Comparison of ENCODE assay signal across 15 cellular contexts in the genomic region with DNA sequence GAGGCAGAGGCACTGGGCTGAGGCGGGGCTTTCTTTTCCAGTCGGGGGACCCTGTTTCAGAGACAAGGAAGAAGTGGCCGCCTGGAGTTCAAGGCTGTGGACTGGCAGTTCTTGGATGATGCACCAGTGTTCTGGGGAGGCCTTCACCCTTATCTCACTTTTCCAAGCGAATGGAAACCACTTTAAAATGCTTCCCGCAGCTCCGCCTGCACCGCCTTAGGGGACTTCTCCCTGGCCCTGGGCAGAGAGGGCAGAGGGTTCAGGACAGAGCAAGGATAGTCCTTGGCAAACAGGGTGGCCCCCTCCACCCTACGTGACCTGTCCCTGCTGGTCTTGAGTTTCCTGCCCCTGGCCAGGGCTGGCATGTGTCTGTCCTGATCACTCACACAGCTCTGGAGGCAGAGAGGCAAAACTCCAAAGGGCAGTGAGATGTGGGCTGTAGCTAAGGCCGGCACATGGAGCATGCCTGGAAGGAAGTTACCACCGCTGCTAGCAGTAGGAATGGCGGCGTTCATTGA. TPM values are rescaled to one million over a fixed set of nuclear protein-coding genes. Genes with fewer than 3 reads are reported as not detected.
A peak's percentile ranks its signal among the peaks of the same experiment; 100 is the strongest.
DNase-seq lines count a peak whose midpoint lies in the region; ATAC-seq and TF ChIP-seq lines count a peak whose summit lies in the region.
"Had no signal": no experiment of that assay in that cellular context is flagged by ENCODE, and none has a peak within 500 bp of the region (broad histone marks: within the 10 kb centered on the region; RNA-seq: fewer than 3 reads in every experiment).

No MANE protein-coding gene starts in this region.

- intact Hi-C loops in right cardiac atrium (cut with DNase I) (no loop called here), Right ventricle myocardium inferior (cut with DNase I) (no loop called here), ovary (cut with DNase I) (no loop called here)

- peak; percentile 11 to 25 for ATAC-seq in right cardiac atrium
- no peak for ATAC-seq in Right ventricle myocardium inferior
- ATAC-seq in foreskin keratinocyte = no peak

- no peak for TF ChIP-seq POLR2A in ovary (IDR thresholded peaks at IDR 0.05)

- H3K9me3 ChIP-seq in right cardiac atrium (ENCODE audit: control insufficient read depth, low read length) = no peaks in the 10 kb centered on the region
- H3K9me3 ChIP-seq in ovary = no peaks in the 10 kb centered on the region
- H3K9me3 ChIP-seq: SJSA1 had no signal

- WGBS in right cardiac atrium = 66% methylated on average over 12 of the region's 12 CpGs
- whole genome bisulfite sequencing in ovary, 3 donors = 33 to 50% (median 39%) methylated on average over 12 of the region's 12 CpGs

- H3K36me3 ChIP-seq in ovary = no peaks in the 10 kb centered on the region
- H3K36me3 ChIP-seq: SJSA1 had no signal

- H3K4me1 ChIP-seq in right cardiac atrium (ENCODE audit: control insufficient read depth, insufficient read depth, low read length) (peaks cover 6% of the 10 kb centered on the region), ovary (ENCODE audit: insufficient read depth) (peaks cover 7% of the 10 kb centered on the region), foreskin keratinocyte (no peaks in the 10 kb centered on the region)

- no peak overlapping the region for H3K27ac ChIP-seq in right cardiac atrium (ENCODE audit: low read length)
- peak overlapping the region; percentile 19 to 55 for H3K27ac ChIP-seq in ovary
- H3K27ac ChIP-seq in foreskin keratinocyte = no peak overlapping the region
- H3K27ac ChIP-seq: SJSA1 had no signal

- TF ChIP-seq CTCF in ovary (IDR thresholded peaks at IDR 0.05) = no peak
- no peak for TF ChIP-seq CTCF in foreskin keratinocyte (conservative IDR thresholded peaks at IDR 0.05)

- TF ChIP-seq EP300 in ovary (IDR thresholded peaks at IDR 0.05) = no peak

- no peak overlapping the region for H3K4me3 ChIP-seq in right cardiac atrium (ENCODE audit: low read length)
- no peak overlapping the region for H3K4me3 ChIP-seq in ovary
- H3K4me3 ChIP-seq: SJSA1 had no signal

- DNase-seq in right cardiac atrium (no peak), Right ventricle myocardium inferior (ENCODE audit: missing footprints) (no peak), foreskin melanocyte (peak; percentile 81), ovary (peak; percentile 39 to 78 (median 52)), NCI-H1105 (lab: John Stamatoyannopoulos, UW) (no peak), NCI-H1694 (lab: John Stamatoyannopoulos, UW) (no peak), kidney tubule cell (ENCODE audit: low spot score) (no peak), foreskin keratinocyte (no peak)
- DNase-seq: Calu3; CD4-positive, alpha-beta T cell; HCEC 1CT; KBM-7; NCI-H1048; NCI-H1694 treated with DMSO at 0.1 percent for 48 hours had no signal

- H3K27me3 ChIP-seq in right cardiac atrium (ENCODE audit: control insufficient read depth, insufficient read depth) (no peaks in the 10 kb centered on the region), ovary (no peaks in the 10 kb centered on the region), foreskin keratinocyte (no peaks in the 10 kb centered on the region)
- H3K27me3 ChIP-seq: SJSA1 had no signal

RNA-seq across cellular contexts. Expression of a gene that starts 20.6 kb away (rescaled TPM):
- total RNA-seq in right cardiac atrium = 1 to 10 TPM; 3.9 to 5.7 (median 4.2) TPM
- polyA plus RNA-seq in right cardiac atrium = 5.4 TPM
- 3.2 TPM for total RNA-seq in Right ventricle myocardium inferior
- 1 to 10 TPM in 5 of 7 donors, under 1 TPM in 1, not detected in 1; 0.92 to 4.1 (median 1.9) TPM for total RNA-seq in ovary
- under 1 TPM; 0.30 to 0.42 TPM for polyA plus RNA-seq in ovary
- total RNA-seq in foreskin keratinocyte = 2.6 and 4.2 TPM in 2 replicates
- polyA plus RNA-seq in foreskin keratinocyte = 2.3 and 3.3 TPM in 2 replicates
- total RNA-seq: Calu3, SJSA1 had no signal

RNA-seq across cellular contexts. Expression of a gene that starts 25.5 kb away (rescaled TPM):
- total RNA-seq in right cardiac atrium (10 to 100 TPM; 24.7 to 30.7 (median 27.5) TPM), Right ventricle myocardium inferior (24.1 TPM), ovary (10 to 100 TPM; 42.4 to 77.7 (median 46.0) TPM), foreskin keratinocyte (23.3 and 24.0 TPM in 2 replicates)
- polyA plus RNA-seq in right cardiac atrium (20.5 TPM), ovary (10 to 100 TPM; 27.5 to 47.2 TPM), foreskin keratinocyte (21.6 and 22.7 TPM in 2 replicates)

RNA-seq across cellular contexts. Expression of a gene that starts 37.3 kb away (rescaled TPM):
- total RNA-seq in right cardiac atrium (10 to 100 TPM; 15.3 to 29.4 (median 20.5) TPM), Right ventricle myocardium inferior (14.3 TPM), ovary (10 to 100 TPM; 19.1 to 26.4 (median 21.2) TPM), foreskin keratinocyte (55.7 and 61.6 TPM in 2 replicates)
- polyA plus RNA-seq in right cardiac atrium (35.6 TPM), ovary (10 to 100 TPM; 13.2 to 28.3 TPM), foreskin keratinocyte (71.6 and 74.4 TPM in 2 replicates)

RNA-seq across cellular contexts. Expression of a gene that starts 50.4 kb away (rescaled TPM):
- total RNA-seq in right cardiac atrium (10 to 100 TPM; 16.9 to 33.0 (median 24.7) TPM), Right ventricle myocardium inferior (22.7 TPM), ovary (100 to 1,000 TPM in 1 of 7 donors, 10 to 100 TPM in 6; 35.0 to 108 (median 68.0) TPM), foreskin keratinocyte (1.5 and 3.0 TPM in 2 replicates)
- polyA plus RNA-seq in right cardiac atrium (10.3 TPM), ovary (10 to 100 TPM in 1 of 2 donors, 1 to 10 TPM in 1; 3.9 to 16.3 TPM), foreskin keratinocyte (0.99 and 2.4 TPM in 2 replicates)

Comparison
In these comparisons a context has a peak if more than half of its experiments do, and no peak if none do; other contexts are left out.
1. ATAC-seq: peak in right cardiac atrium (2 of 2); none in Right ventricle myocardium inferior (single experiment) and foreskin keratinocyte (single experiment).
2. DNase-seq: peak in foreskin melanocyte (single experiment) and ovary (5 of 5); none in right cardiac atrium (0 of 3), Right ventricle myocardium inferior (single experiment), NCI-H1105 (single experiment), NCI-H1694 (single experiment), kidney tubule cell (single experiment) and foreskin keratinocyte (0 of 2).
3. H3K27ac ChIP-seq: peak in ovary (2 of 2); none in right cardiac atrium (single experiment) and foreskin keratinocyte (single experiment).